ENCODE assay signal across 8 cellular contexts in the genomic region with DNA sequence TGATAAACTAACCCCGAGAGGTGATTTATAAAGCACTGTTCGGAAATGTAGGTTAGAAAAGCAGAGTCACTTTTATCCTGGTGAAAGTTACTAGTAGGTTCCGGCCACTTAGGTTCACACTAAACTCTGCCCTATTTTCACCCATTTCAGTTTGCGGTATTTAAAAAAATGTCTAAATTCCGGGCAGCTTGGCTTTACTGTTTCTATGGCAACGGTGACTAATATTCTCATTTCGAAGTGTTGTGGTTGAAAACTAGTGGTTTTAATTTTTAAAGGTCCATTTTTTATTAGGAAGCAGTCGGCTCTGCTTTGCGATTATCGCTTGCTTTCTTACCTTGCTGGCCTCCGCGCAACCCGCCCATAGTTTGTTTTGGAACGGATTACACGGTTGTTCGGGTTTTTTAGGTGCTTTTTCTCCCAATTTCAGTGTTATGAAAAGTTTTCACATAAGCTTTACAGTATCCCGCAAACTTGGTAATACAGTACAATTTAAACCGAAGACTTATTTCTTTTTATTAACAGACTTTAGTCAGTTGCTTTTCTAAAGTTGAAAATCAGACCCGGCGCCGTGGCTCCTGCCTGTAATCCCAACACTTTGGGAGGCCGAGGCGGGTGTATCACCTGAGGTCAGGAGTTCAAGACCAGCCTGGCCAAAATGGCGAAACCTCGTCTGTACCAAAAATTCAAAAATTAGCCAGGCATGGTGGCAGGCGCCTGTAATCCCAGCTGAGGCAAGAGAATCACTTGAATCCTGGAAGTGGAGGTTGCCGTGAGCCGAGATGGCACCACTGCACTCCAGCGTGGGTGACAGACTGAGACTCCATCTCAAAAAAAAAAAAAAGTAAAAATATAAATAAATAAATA. TPM values are rescaled to one million over a fixed set of nuclear protein-coding genes. Genes with fewer than 3 reads are reported as not detected.
A peak's percentile ranks its signal among the peaks of the same experiment; 100 is the strongest.
DNase-seq lines count a peak whose midpoint lies in the region; ATAC-seq and TF ChIP-seq lines count a peak whose summit lies in the region.

No MANE protein-coding gene starts in this region.

- WGBS in iPS DF 6.9 (ENCODE audit: insufficient coverage, insufficient read length), result no CpG with 5 or more reads among the region's 29 CpGs

- H3K27ac Mint-ChIP-seq in activated naive CD8-positive, alpha-beta T cell treated with anti-CD3 and anti-CD28 coated beads, Interleukin-2, amount 10 ng/mL, durations not matched to agents 7 days and 5 days, result peak overlapping the region; percentile 87

- H3K9me3 ChIP-seq in PC-3 (ENCODE audit: low read length) (no peaks in the 10 kb centered on the region), iPS DF 6.9 (ENCODE audit: control insufficient read depth, insufficient read depth, low read length) (no peaks in the 10 kb centered on the region)

- H3K36me3 ChIP-seq in PC-3 (ENCODE audit: low read depth, low read length), result no peaks in the 10 kb centered on the region
- H3K36me3 ChIP-seq in iPS DF 6.9 (ENCODE audit: control insufficient read depth, insufficient read depth, low read length), result no peaks in the 10 kb centered on the region

- H3K27me3 ChIP-seq in PC-3 (ENCODE audit: low read length) (no peaks in the 10 kb centered on the region), iPS DF 6.9 (ENCODE audit: control insufficient read depth, insufficient read depth, low read length) (no peaks in the 10 kb centered on the region)

- H3K9ac ChIP-seq in PC-3 (ENCODE audit: low read length), result peak overlapping the region; percentile 71

- H3K27ac ChIP-seq in PC-3 (ENCODE audit: low read length), result peak overlapping the region; percentile 81
- H3K27ac ChIP-seq in iPS DF 6.9 (ENCODE audit: low read length), result no peak overlapping the region

- TF ChIP-seq CTCF in PC-3 (conservative IDR thresholded peaks at IDR 0.05; ENCODE audit: low read depth, low read length), result no peak

- peaks cover 11% of the 10 kb centered on the region for H3K36me3 Mint-ChIP-seq in activated naive CD8-positive, alpha-beta T cell treated with anti-CD3 and anti-CD28 coated beads, Interleukin-2, amount 10 ng/mL, durations not matched to agents 7 days and 5 days

- H3K9me2 ChIP-seq in PC-3 (replicated peaks; ENCODE audit: low read length), result no peaks in the 10 kb centered on the region

- H3K4me1 Mint-ChIP-seq in activated naive CD8-positive, alpha-beta T cell treated with anti-CD3 and anti-CD28 coated beads, Interleukin-2, amount 10 ng/mL, durations not matched to agents 7 days and 5 days, result peaks cover 36% of the 10 kb centered on the region

- no TSS peak for BruUV-seq in PC-3 (replicated peaks; lab: Mats Ljungman, UMichigan)

- intact Hi-C loops in PC-3 (cut with micrococcal nuclease), result no loop called here

- H4K20me1 ChIP-seq in PC-3 (ENCODE audit: low read length), result 0 out of 2 replicates have a peak, but pooled peaks cover 3% of the 10 kb centered on the region

- H3K4me2 ChIP-seq in PC-3 (ENCODE audit: low read length), result peak overlapping the region; percentile 97

- DNase-seq in stimulated activated CD4-positive, alpha-beta T cell treated with anti-CD3 and anti-CD28 coated beads, Interleukin-15, amount 100 ng/mL, for 24 hours, result peak; percentile 31
- no peak for DNase-seq in stimulated activated CD4-positive, alpha-beta T cell treated with anti-CD3 and anti-CD28 coated beads, Interleukin-12 subunit alpha, Interleukin-12 subunit beta, amount 100 ng/mL, for 4 hours
- DNase-seq in PC-3 (peak; percentile 74), iPS DF 6.9 (ENCODE audit: low read depth, low spot score) (no peak), NCI-H2196 treated with DMSO at 0.1 percent for 48 hours (lab: John Stamatoyannopoulos, UW; ENCODE audit: unreplicated experiment) (no peak)
- no peak for DNase-seq in activated naive CD8-positive, alpha-beta T cell treated with anti-CD3 and anti-CD28 coated beads, Interleukin-2, amount 10 ng/mL, durations not matched to agents 7 days and 5 days
- DNase-seq in stimulated activated CD4-positive, alpha-beta T cell treated with anti-CD3 and anti-CD28 coated beads, Interleukin-1b, Interleukin-23, amount 100 ng/mL, for 48 hours, result peak; percentile 13

- H3K27me3 Mint-ChIP-seq in activated naive CD8-positive, alpha-beta T cell treated with anti-CD3 and anti-CD28 coated beads, Interleukin-2, amount 10 ng/mL, durations not matched to agents 7 days and 5 days, result no peaks in the 10 kb centered on the region

- H3K4me3 ChIP-seq in PC-3 (ENCODE audit: low read length) (peak overlapping the region; percentile 98), iPS DF 6.9 (ENCODE audit: low read length) (peak overlapping the region; percentile 78; the same call in 1 of the 2 replicates)

- POLR2A ChIA-PET in PC-3 (lab: Charles Lee; ENCODE audit: unreplicated experiment), result no interaction called here
- POLR2A ChIA-PET in activated naive CD8-positive, alpha-beta T cell treated with anti-CD3 and anti-CD28 coated beads, Interleukin-2, amount 10 ng/mL, durations not matched to agents 7 days and 5 days (lab: Charles Lee), result interaction anchor here (0.8 to 4.3 kb wide), 8 partner anchors 9 to 690 kb away, joined by 3 to 67 read pairs (median 7); a partner anchor contains a TSS

- peaks cover 5% of the 10 kb centered on the region for H3K4me1 ChIP-seq in PC-3 (ENCODE audit: insufficient read depth, low read length)
- 0 out of 2 replicates have a peak, but pooled peaks cover 2% of the 10 kb centered on the region for H3K4me1 ChIP-seq in iPS DF 6.9 (ENCODE audit: control insufficient read depth, insufficient read depth, low read length)

- peak overlapping the region; percentile 93 for H3K4me3 Mint-ChIP-seq in activated naive CD8-positive, alpha-beta T cell treated with anti-CD3 and anti-CD28 coated beads, Interleukin-2, amount 10 ng/mL, durations not matched to agents 7 days and 5 days

- no peaks in the 10 kb centered on the region for H3F3A ChIP-seq in PC-3 (ENCODE audit: low read length, unreplicated experiment)

- peaks cover 55% of the 10 kb centered on the region for H3K79me2 ChIP-seq in PC-3 (ENCODE audit: low read length)

- H2AFZ ChIP-seq in PC-3 (ENCODE audit: low read length), result peak overlapping the region; percentile 74

- CTCF ChIA-PET in PC-3 (lab: Charles Lee), result no interaction called here

- ATAC-seq in HG02943 (IDR thresholded peaks at IDR 0.05; ENCODE audit: low read depth, unreplicated experiment), result peak; percentile 6
- ATAC-seq in PC-3, result peak; percentile 1
- ATAC-seq in activated naive CD8-positive, alpha-beta T cell treated with anti-CD3 and anti-CD28 coated beads, Interleukin-2, amount 10 ng/mL, durations not matched to agents 7 days and 5 days (ENCODE audit: low read depth), result no peak

- peaks cover 6% of the 10 kb centered on the region for H3K9me3 Mint-ChIP-seq in activated naive CD8-positive, alpha-beta T cell treated with anti-CD3 and anti-CD28 coated beads, Interleukin-2, amount 10 ng/mL, durations not matched to agents 7 days and 5 days

RNA-seq across cellular contexts. Expression of a gene that starts 1.6 kb away (rescaled TPM):
- total RNA-seq in PC-3 (2014; rRNA removed), result 24.4 and 27.0 TPM in 2 replicates
- total RNA-seq in activated naive CD8-positive, alpha-beta T cell treated with anti-CD3 and anti-CD28 coated beads, Interleukin-2, amount 10 ng/mL, durations not matched to agents 7 days and 5 days, result 10 to 100 TPM; 75.2 to 77.1 TPM

Comparison
In these comparisons a context has a peak if more than half of its experiments do, and no peak if none do; other contexts are left out.
1. DNase-seq: peak in stimulated activated CD4-positive, alpha-beta T cell treated with anti-CD3 and anti-CD28 coated beads, Interleukin-15, amount 100 ng/mL, for 24 hours (single experiment), PC-3 (single experiment) and stimulated activated CD4-positive, alpha-beta T cell treated with anti-CD3 and anti-CD28 coated beads, Interleukin-1b, Interleukin-23, amount 100 ng/mL, for 48 hours (single experiment); none in stimulated activated CD4-positive, alpha-beta T cell treated with anti-CD3 and anti-CD28 coated beads, Interleukin-12 subunit alpha, Interleukin-12 subunit beta, amount 100 ng/mL, for 4 hours (single experiment), activated naive CD8-positive, alpha-beta T cell treated with anti-CD3 and anti-CD28 coated beads, Interleukin-2, amount 10 ng/mL, durations not matched to agents 7 days and 5 days (single experiment), iPS DF 6.9 (single experiment) and NCI-H2196 treated with DMSO at 0.1 percent for 48 hours (single experiment).